11 cellular contexts compared by ENCODE assay signal in the genomic region with DNA sequence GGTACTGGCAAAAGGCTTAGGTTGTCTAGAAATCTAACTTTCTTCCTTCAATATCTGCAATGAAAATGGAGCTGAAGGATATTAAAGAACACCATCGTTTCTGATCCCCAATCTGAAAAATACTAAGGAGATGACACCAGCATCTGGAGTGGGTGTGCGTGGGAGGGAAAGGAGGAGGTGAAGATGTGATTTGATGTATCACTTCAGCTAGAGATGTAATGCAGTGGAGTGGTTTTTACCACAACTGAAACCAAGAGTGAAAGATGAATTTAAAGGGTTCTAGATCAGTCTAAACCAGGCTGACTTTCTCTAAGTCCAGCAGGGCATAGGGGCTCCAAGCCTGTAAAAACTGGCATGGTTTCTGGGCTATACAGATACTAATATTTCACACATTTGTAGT.
DNase-seq lines count a peak whose midpoint lies in the region; ATAC-seq and TF ChIP-seq lines count a peak whose summit lies in the region.
"Had no signal": no experiment of that assay in that cellular context is flagged by ENCODE, and none has a peak within 500 bp of the region (broad histone marks: within the 10 kb centered on the region; RNA-seq: fewer than 3 reads in every experiment).

No MANE protein-coding gene starts in this region.

- no peaks in the 10 kb centered on the region for H3F3A ChIP-seq in PC-3 (ENCODE audit: low read length, unreplicated experiment)

- H3K36me3 ChIP-seq in PC-3 (ENCODE audit: low read depth, low read length), result no peaks in the 10 kb centered on the region
- no peaks in the 10 kb centered on the region for H3K36me3 ChIP-seq in vagina
- no peaks in the 10 kb centered on the region for H3K36me3 ChIP-seq in aorta (ENCODE audit: control insufficient read depth in 1 of 2, insufficient read depth in 2 of 2, low read length in 1 of 2)

- H3K4me3 Mint-ChIP-seq in natural killer cell treated with Interleukin-12 subunit alpha and Interleukin-12 subunit beta and Interleukin-15 and Interleukin-18, amount 100 ng/mL, for 72 hours, result no peak overlapping the region
- H3K4me3 Mint-ChIP-seq: CD8-positive, alpha-beta memory T cell; immature natural killer cell had no signal

- H3K4me1 ChIP-seq in PC-3 (ENCODE audit: insufficient read depth, low read length) (no peaks in the 10 kb centered on the region), vagina (no peaks in the 10 kb centered on the region), aorta (ENCODE audit: control insufficient read depth in 1 of 2, insufficient read depth in 2 of 2, low read length in 2 of 2) (no peaks in the 10 kb centered on the region)

- no peak overlapping the region for H3K27ac ChIP-seq in PC-3 (ENCODE audit: low read length)
- no peak overlapping the region for H3K27ac ChIP-seq in vagina
- no peak overlapping the region for H3K27ac ChIP-seq in aorta (ENCODE audit: low read depth in 1 of 2, low read length in 2 of 2)

- peak; percentile 69 for DNase-seq in natural killer cell treated with Interleukin-12 subunit alpha and Interleukin-12 subunit beta and Interleukin-15 and Interleukin-18, amount 100 ng/mL, for 72 hours (ENCODE audit: low spot score)
- DNase-seq in PC-3 (no peak), SW 1271 (lab: John Stamatoyannopoulos, UW) (no peak), vagina (ENCODE audit: extremely low spot score in 2 of 2) (no peak), aorta (no peak)
- DNase-seq: CD8-positive, alpha-beta memory T cell; immature natural killer cell; MM.1S had no signal

- peaks cover 12% of the 10 kb centered on the region for H3K36me3 Mint-ChIP-seq in natural killer cell treated with Interleukin-12 subunit alpha and Interleukin-12 subunit beta and Interleukin-15 and Interleukin-18, amount 100 ng/mL, for 72 hours
- H3K36me3 Mint-ChIP-seq: CD8-positive, alpha-beta memory T cell had no signal

- H2AFZ ChIP-seq in PC-3 (ENCODE audit: low read length), result no peak overlapping the region

- no peaks in the 10 kb centered on the region for H3K9me2 ChIP-seq in PC-3 (replicated peaks; ENCODE audit: low read length)

- peaks cover 7 to 16% of the 10 kb centered on the region in 2 donors for H3K4me1 Mint-ChIP-seq in natural killer cell treated with Interleukin-12 subunit alpha and Interleukin-12 subunit beta and Interleukin-15 and Interleukin-18, amount 100 ng/mL, for 72 hours (ENCODE audit: low read depth in 2 of 2)

- no peak overlapping the region for H3K4me2 ChIP-seq in PC-3 (ENCODE audit: low read length)

- CTCF ChIA-PET in PC-3 (lab: Charles Lee), result no interaction called here

- H3K9ac ChIP-seq in PC-3 (ENCODE audit: low read length), result no peak overlapping the region

- H3K9me3 Mint-ChIP-seq in natural killer cell treated with Interleukin-12 subunit alpha and Interleukin-12 subunit beta and Interleukin-15 and Interleukin-18, amount 100 ng/mL, for 72 hours, result peaks cover 3% of the 10 kb centered on the region

- no peaks in the 10 kb centered on the region for H3K79me2 ChIP-seq in PC-3 (ENCODE audit: low read length)

- ATAC-seq in GM18502 (IDR thresholded peaks at IDR 0.05; ENCODE audit: poor library complexity, unreplicated experiment), result peak; percentile 77
- peak; percentile 66 for ATAC-seq in GM21360 (IDR thresholded peaks at IDR 0.05; ENCODE audit: unreplicated experiment)
- ATAC-seq in HG03378 (IDR thresholded peaks at IDR 0.05; ENCODE audit: unreplicated experiment), result peak; percentile 72
- ATAC-seq in natural killer cell treated with Interleukin-12 subunit alpha and Interleukin-12 subunit beta and Interleukin-15 and Interleukin-18, amount 100 ng/mL, for 72 hours, result peak; percentile 79 to 83
- ATAC-seq in PC-3, result no peak
- no peak for ATAC-seq in aorta (ENCODE audit: low FRiP score)

- H3K27me3 ChIP-seq in PC-3 (ENCODE audit: low read length) (no peaks in the 10 kb centered on the region), vagina (no peaks in the 10 kb centered on the region), aorta (ENCODE audit: control insufficient read depth in 1 of 2, insufficient read depth in 2 of 2, low read length in 1 of 2) (no peaks in the 10 kb centered on the region)

- H3K27me3 Mint-ChIP-seq in natural killer cell treated with Interleukin-12 subunit alpha and Interleukin-12 subunit beta and Interleukin-15 and Interleukin-18, amount 100 ng/mL, for 72 hours, result peaks cover 13 to 15% of the 10 kb centered on the region in 2 donors

- H4K20me1 ChIP-seq in PC-3 (ENCODE audit: low read length), result no peaks in the 10 kb centered on the region

- no peak overlapping the region for H3K27ac Mint-ChIP-seq in natural killer cell treated with Interleukin-12 subunit alpha and Interleukin-12 subunit beta and Interleukin-15 and Interleukin-18, amount 100 ng/mL, for 72 hours

- POLR2A ChIA-PET in PC-3 (lab: Charles Lee; ENCODE audit: unreplicated experiment), result no interaction called here

- BruUV-seq in PC-3 (replicated peaks; lab: Mats Ljungman, UMichigan), result no TSS peak

- TF ChIP-seq CTCF in PC-3 (conservative IDR thresholded peaks at IDR 0.05; ENCODE audit: low read depth, low read length) (no peak), vagina (IDR thresholded peaks at IDR 0.05) (no peak)

- H3K9me3 ChIP-seq in PC-3 (ENCODE audit: low read length), result no peaks in the 10 kb centered on the region
- no peaks in the 10 kb centered on the region for H3K9me3 ChIP-seq in vagina
- no peaks in the 10 kb centered on the region for H3K9me3 ChIP-seq in aorta (ENCODE audit: control insufficient read depth, low read length)

- intact Hi-C loops in PC-3 (cut with micrococcal nuclease), result no loop called here
- intact Hi-C loops in vagina (cut with DNase I), result no loop called here
- intact Hi-C loops in aorta (cut with DNase I), result no loop called here

- 91 to 95% methylated on average over 2 of the region's 2 CpGs for WGBS in aorta, 2 donors

- H3K4me3 ChIP-seq in PC-3 (ENCODE audit: low read length) (no peak overlapping the region), vagina (no peak overlapping the region), aorta (ENCODE audit: low read length in 2 of 2) (no peak overlapping the region)

- TF ChIP-seq POLR2A in vagina (IDR thresholded peaks at IDR 0.05), result no peak

Comparison
In these comparisons a context has a peak if more than half of its experiments do, and no peak if none do; other contexts are left out.
1. ATAC-seq: peak in GM18502 (single experiment), GM21360 (single experiment), HG03378 (single experiment) and natural killer cell treated with Interleukin-12 subunit alpha and Interleukin-12 subunit beta and Interleukin-15 and Interleukin-18, amount 100 ng/mL, for 72 hours (2 of 2); none in PC-3 (single experiment) and aorta (single experiment).